ENCODE assay signal across 10 cellular contexts in the genomic region with DNA sequence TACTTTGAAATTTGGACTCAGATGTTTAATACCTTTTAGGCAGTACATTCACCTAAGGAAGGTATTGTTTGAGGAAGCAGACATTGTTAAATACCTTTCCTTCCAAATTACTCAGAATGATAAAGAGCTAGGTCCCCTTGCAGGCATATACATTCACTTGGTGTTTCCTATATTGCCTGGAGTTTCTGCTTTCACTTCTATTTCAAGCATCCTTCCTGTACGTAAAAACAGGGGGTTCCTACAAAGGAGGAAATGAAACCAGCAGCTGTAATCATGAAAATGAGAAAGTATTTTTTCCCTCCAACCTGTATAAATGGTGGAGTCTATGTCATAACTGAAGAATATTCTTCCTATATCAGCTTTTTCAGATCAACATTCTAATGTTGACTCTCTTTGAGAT.
A peak's percentile ranks its signal among the peaks of the same experiment; 100 is the strongest.
DNase-seq lines count a peak whose midpoint lies in the region; ATAC-seq, FAIRE-seq and TF ChIP-seq lines count a peak whose summit lies in the region.
"Had no signal": no experiment of that assay in that cellular context is flagged by ENCODE, and none has a peak within 500 bp of the region (broad histone marks: within the 10 kb centered on the region; RNA-seq: fewer than 3 reads in every experiment).

No MANE protein-coding gene starts in this region.

- no peaks in the 10 kb centered on the region for H3K79me2 ChIP-seq in osteoblast (ENCODE audit: insufficient read depth, low read length)

- peak; percentile 91 for ATAC-seq in GM19372 (IDR thresholded peaks at IDR 0.05; ENCODE audit: low read depth, unreplicated experiment)
- ATAC-seq in HG03066 (IDR thresholded peaks at IDR 0.05; ENCODE audit: low read depth, unreplicated experiment), result peak; percentile 93

- no peaks in the 10 kb centered on the region for H3K27me3 ChIP-seq in CD4-positive, alpha-beta memory T cell (ENCODE audit: insufficient read depth, low read length)
- H3K27me3 ChIP-seq in osteoblast (ENCODE audit: insufficient read depth, low read length), result no peaks in the 10 kb centered on the region

- H3K27ac Mint-ChIP-seq in CD4-positive, alpha-beta memory T cell, result peak overlapping the region; percentile 4 to 90 (median 52)

- peaks cover 0 to 1% of the 10 kb centered on the region in 2 donors for H3K27me3 Mint-ChIP-seq in CD4-positive, alpha-beta memory T cell

- no peak overlapping the region for H3K4me2 ChIP-seq in osteoblast (ENCODE audit: insufficient read depth, low read length)

- no peaks in the 10 kb centered on the region for H4K20me1 ChIP-seq in osteoblast (ENCODE audit: insufficient read depth, low read length)

- H3K4me1 Mint-ChIP-seq in CD4-positive, alpha-beta memory T cell, result peaks cover 5 to 9% (median 7%) of the 10 kb centered on the region in 4 donors

- peaks cover 12% of the 10 kb centered on the region for H3K4me1 ChIP-seq in CD4-positive, alpha-beta memory T cell (ENCODE audit: insufficient read depth, low read length)
- peaks cover 13% of the 10 kb centered on the region for H3K4me1 ChIP-seq in osteoblast (ENCODE audit: insufficient read depth, low read length)

- no peak overlapping the region for H3K27ac ChIP-seq in CD4-positive, alpha-beta memory T cell (ENCODE audit: low read depth, low read length)
- no peak overlapping the region for H3K27ac ChIP-seq in osteoblast (ENCODE audit: low read depth, low read length)
- H3K27ac ChIP-seq: VCaP had no signal

- POLR2A ChIA-PET in CD4-positive, alpha-beta memory T cell (lab: Charles Lee; ENCODE audit: partially characterized antibody), result interaction anchor here (1.2 kb wide), 1 partner anchor 90 kb away, joined by 4 read pairs; the partner anchor contains the start of gene RASGEF1B

- TF ChIP-seq CTCF in osteoblast (IDR thresholded peaks at IDR 0.05; ENCODE audit: extremely low read depth, low read depth, low read length), result no peak

- H3K36me3 Mint-ChIP-seq in CD4-positive, alpha-beta memory T cell, result no peaks in the 10 kb centered on the region

- H3K9me3 ChIP-seq in CD4-positive, alpha-beta memory T cell (ENCODE audit: control insufficient read depth in 1 of 2, low read length in 2 of 2), result no peaks in the 10 kb centered on the region
- H3K9me3 ChIP-seq in osteoblast (ENCODE audit: low read depth, low read length), result no peaks in the 10 kb centered on the region

- H3K4me3 Mint-ChIP-seq in CD4-positive, alpha-beta memory T cell, result peak overlapping the region in 4 of 8 donors; percentile 1 to 76 (median 20)

- H3K4me3 ChIP-seq in CD4-positive, alpha-beta memory T cell (ENCODE audit: low read length in 2 of 2), result no peak overlapping the region
- no peak overlapping the region for H3K4me3 ChIP-seq in osteoblast (ENCODE audit: insufficient read depth, low read length)

- CTCF ChIA-PET in CD4-positive, alpha-beta memory T cell (lab: Charles Lee; ENCODE audit: partially characterized antibody), result interaction anchor here (1.2 kb wide), 1 partner anchor 92 kb away, joined by 5 read pairs; no protein-coding TSS in a partner anchor

- no peaks in the 10 kb centered on the region for H3K9me3 Mint-ChIP-seq in CD4-positive, alpha-beta memory T cell

- TF ChIP-seq POLR2A in H54 (IDR thresholded peaks at IDR 0.05; ENCODE audit: low read depth, low read length), result no peak

- no peaks in the 10 kb centered on the region for H3K36me3 ChIP-seq in CD4-positive, alpha-beta memory T cell (ENCODE audit: insufficient read depth, low read length)
- H3K36me3 ChIP-seq in osteoblast (ENCODE audit: insufficient read depth, low read length), result no peaks in the 10 kb centered on the region

- H2AFZ ChIP-seq in osteoblast (ENCODE audit: low read length), result no peak overlapping the region

- intact Hi-C loops in CD4-positive, alpha-beta memory T cell (cut with micrococcal nuclease), result loop anchor here (5.0 kb wide), 2 partner anchors 70 to 90 kb away; partner anchors contain the start of gene RASGEF1B

- peak in 4 of 5 donors; percentile 15 to 37 (median 30) for DNase-seq in CD4-positive, alpha-beta memory T cell
- peak; percentile 49 for DNase-seq in SKM-1 treated with dmso at 0.1 percent for 144 hours (lab: John Stamatoyannopoulos, UW; ENCODE audit: unreplicated experiment)
- no peak for DNase-seq in activated effector memory CD4-positive, alpha-beta T cell treated with Interleukin-2 at 50 U/mL for 16 hours
- no peak for DNase-seq in osteoblast (ENCODE audit: insufficient read length, low spot score, missing footprints)
- DNase-seq in DMS79 (lab: John Stamatoyannopoulos, UW), result no peak
- DNase-seq in H54 (ENCODE audit: insufficient read length, low spot score), result no peak
- DNase-seq: effector memory CD4-positive, alpha-beta T cell had no signal

- FAIRE-seq in H54 (lab: Jason Lieb, UNC), result no peak

Comparison
In these comparisons a context has a peak if more than half of its experiments do, and no peak if none do; other contexts are left out.
1. DNase-seq: peak in CD4-positive, alpha-beta memory T cell (4 of 5) and SKM-1 treated with dmso at 0.1 percent for 144 hours (single experiment); none in activated effector memory CD4-positive, alpha-beta T cell treated with Interleukin-2 at 50 U/mL for 16 hours (single experiment), osteoblast (single experiment), DMS79 (single experiment) and H54 (single experiment).